ENCODE assay signal across 9 cellular contexts in genomic region chr19:2722541-2723344, GRCh38. TPM values are rescaled to one million over a fixed set of nuclear protein-coding genes. Genes with fewer than 3 reads are reported as not detected.
DNase-seq lines count a peak whose midpoint lies in the region; TF ChIP-seq lines count a peak whose summit lies in the region.
"Had no signal": no experiment of that assay in that cellular context is flagged by ENCODE, and none has a peak within 500 bp of the region (broad histone marks: within the 10 kb centered on the region; RNA-seq: fewer than 3 reads in every experiment).

No MANE protein-coding gene starts in this region.

- DNase-seq in DMS 273 (lab: John Stamatoyannopoulos, UW; ENCODE audit: unreplicated experiment) (peak; percentile 66), DMS 273 treated with DMSO at 0.1 percent for 48 hours (lab: John Stamatoyannopoulos, UW) (no peak), MCF 10A (ENCODE audit: unreplicated experiment) (peak; percentile 62), left kidney (ENCODE audit: low read depth, low spot score) (peak; percentile 61), type B pancreatic cell (ENCODE audit: extremely low spot score, unreplicated experiment) (no peak), NCI-H446 (lab: John Stamatoyannopoulos, UW) (no peak), lower leg skin (ENCODE audit: low spot score in 2 of 2) (no peak), NCI-H187 (lab: John Stamatoyannopoulos, UW) (no peak)
- DNase-seq: NCI-H146 had no signal

- intact Hi-C loops in MCF 10A (cut with micrococcal nuclease), result no loop called here
- intact Hi-C loops in lower leg skin (cut with DNase I; ENCODE audit: low total_unique reads), result no loop called here

- TF ChIP-seq POLR2A in lower leg skin (IDR thresholded peaks at IDR 0.05), result no peak

- H3K4me3 Mint-ChIP-seq in MCF 10A (ENCODE audit: unreplicated experiment), result no peak overlapping the region
- H3K4me3 Mint-ChIP-seq in type B pancreatic cell, result peak overlapping the region; percentile 52

- H3K27ac Mint-ChIP-seq in MCF 10A (ENCODE audit: low read depth, unreplicated experiment) (no peak overlapping the region), type B pancreatic cell (no peak overlapping the region)

- CTCF ChIA-PET in MCF 10A (lab: Yijun Ruan, JAX), result interaction anchor here (0.6 to 1.0 kb wide), 5 partner anchors 13 to 87 kb away, joined by 3 to 4 read pairs (median 3); no protein-coding TSS in a partner anchor

- TF ChIP-seq CTCF in MCF 10A (IDR thresholded peaks at IDR 0.05; ENCODE audit: unreplicated experiment) (no peak), type B pancreatic cell (conservative IDR thresholded peaks at IDR 0.05) (no peak), lower leg skin (IDR thresholded peaks at IDR 0.05) (no peak)

- BruUV-seq in MCF 10A (replicated peaks; lab: Mats Ljungman, UMichigan), result no TSS peak

- H3K9me3 Mint-ChIP-seq in MCF 10A (ENCODE audit: unreplicated experiment), result no peaks in the 10 kb centered on the region
- H3K9me3 Mint-ChIP-seq in type B pancreatic cell, result no peaks in the 10 kb centered on the region

- peaks cover 10% of the 10 kb centered on the region for H3K4me1 Mint-ChIP-seq in MCF 10A (ENCODE audit: insufficient read depth, unreplicated experiment)
- H3K4me1 Mint-ChIP-seq in type B pancreatic cell (ENCODE audit: unreplicated experiment), result peaks cover 4% of the 10 kb centered on the region

- WGBS in lower leg skin, 2 donors, result 31 to 52% methylated on average over 10 to 25 of the region's 28 CpGs

- POLR2A ChIA-PET in MCF 10A (lab: Yijun Ruan, JAX), result interaction anchor here (0.7 to 1.1 kb wide), 3 partner anchors 10 to 74 kb away, joined by 3 to 5 read pairs (median 4); no protein-coding TSS in a partner anchor

- H3K27me3 Mint-ChIP-seq in MCF 10A (ENCODE audit: insufficient read depth, unreplicated experiment) (no peaks in the 10 kb centered on the region), type B pancreatic cell (peaks cover 37% of the 10 kb centered on the region)

- no peak overlapping the region for H3K4me3 ChIP-seq in lower leg skin (ENCODE audit: low read depth, poor library complexity, severe bottlenecking)

- H3K36me3 Mint-ChIP-seq in MCF 10A (ENCODE audit: insufficient read depth, unreplicated experiment) (no peaks in the 10 kb centered on the region), type B pancreatic cell (no peaks in the 10 kb centered on the region)

RNA-seq across cellular contexts. Expression of gene DIRAS1, which starts 1.6 kb away (rescaled TPM):
- 0.37 and 0.74 TPM in 2 replicates for total RNA-seq in MCF 10A (2022)
- 5.9 and 10.4 TPM in 2 replicates for total RNA-seq in type B pancreatic cell (ENCODE audit: low replicate concordance)
- total RNA-seq in lower leg skin, result 1 to 10 TPM in 3 of 4 donors, under 1 TPM in 1; 0.46 to 6.1 (median 3.4) TPM

RNA-seq across cellular contexts. Expression of gene SLC39A3, which starts 17.1 kb away (rescaled TPM):
- 21.3 and 29.9 TPM in 2 replicates for total RNA-seq in MCF 10A (2022)
- 32.0 and 33.1 TPM in 2 replicates for total RNA-seq in type B pancreatic cell (ENCODE audit: low replicate concordance)
- 10 to 100 TPM; 20.2 to 27.0 (median 21.6) TPM for total RNA-seq in lower leg skin

RNA-seq across cellular contexts. Expression of gene GNG7, which starts 20.2 kb away (rescaled TPM):
- 0.22 and 0.51 TPM in 2 replicates for total RNA-seq in MCF 10A (2022)
- 3.8 and 12.2 TPM in 2 replicates for total RNA-seq in type B pancreatic cell (ENCODE audit: low replicate concordance)
- total RNA-seq in lower leg skin, result 1 to 10 TPM in 3 of 4 donors, under 1 TPM in 1; 0.59 to 3.4 (median 2.4) TPM

Comparison
In these comparisons a context has a peak if more than half of its experiments do, and no peak if none do; other contexts are left out.
1. DNase-seq: peak in DMS 273 (single experiment), MCF 10A (single experiment) and left kidney (single experiment); none in DMS 273 treated with DMSO at 0.1 percent for 48 hours (single experiment), type B pancreatic cell (single experiment), NCI-H446 (0 of 2), lower leg skin (0 of 2) and NCI-H187 (0 of 2).